Comparison of ENCODE assay signal across 8 cellular contexts in genomic region chr5:177509361-177509951, GRCh38. TPM values are rescaled to one million over a fixed set of nuclear protein-coding genes. Genes with fewer than 3 reads are reported as not detected.
DNase-seq lines count a peak whose midpoint lies in the region; ATAC-seq and TF ChIP-seq lines count a peak whose summit lies in the region.
"Had no signal": no experiment of that assay in that cellular context is flagged by ENCODE, and none has a peak within 500 bp of the region (broad histone marks: within the 10 kb centered on the region; RNA-seq: fewer than 3 reads in every experiment).

A gene with protein sequence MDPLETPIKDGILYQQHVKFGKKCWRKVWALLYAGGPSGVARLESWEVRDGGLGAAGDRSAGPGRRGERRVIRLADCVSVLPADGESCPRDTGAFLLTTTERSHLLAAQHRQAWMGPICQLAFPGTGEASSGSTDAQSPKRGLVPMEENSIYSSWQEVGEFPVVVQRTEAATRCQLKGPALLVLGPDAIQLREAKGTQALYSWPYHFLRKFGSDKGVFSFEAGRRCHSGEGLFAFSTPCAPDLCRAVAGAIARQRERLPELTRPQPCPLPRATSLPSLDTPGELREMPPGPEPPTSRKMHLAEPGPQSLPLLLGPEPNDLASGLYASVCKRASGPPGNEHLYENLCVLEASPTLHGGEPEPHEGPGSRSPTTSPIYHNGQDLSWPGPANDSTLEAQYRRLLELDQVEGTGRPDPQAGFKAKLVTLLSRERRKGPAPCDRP (minus strand): TSS chr5:177509826. CDS start chr5:177509540, 286 bp downstream.

- TF ChIP-seq CTCF in hepatocyte (IDR thresholded peaks at IDR 0.05; ENCODE audit: poor library complexity), result no peak

- H3K9me2 ChIP-seq in hepatocyte (replicated peaks; ENCODE audit: insufficient read depth), result no peaks in the 10 kb centered on the region

- no peaks in the 10 kb centered on the region for H3K36me3 ChIP-seq in hepatocyte (replicated peaks; ENCODE audit: insufficient read depth, low read depth)

- peak; percentile 45 for DNase-seq in NOMO-1 treated with dmso at 0.1 percent for 144 hours (lab: John Stamatoyannopoulos, UW; ENCODE audit: unreplicated experiment)
- peak; percentile 78 for DNase-seq in Right ventricle myocardium superior
- no peak for DNase-seq in stimulated activated naive CD8-positive, alpha-beta T cell treated with anti-CD3 and anti-CD28 coated beads, Interleukin-15, amount 100 ng/mL, for 72 hours
- no peak for DNase-seq in hepatocyte (ENCODE audit: low spot score)
- no peak for DNase-seq in HK-2 (ENCODE audit: unreplicated experiment)
- DNase-seq in DMS79 treated with DMSO at 0.1 percent for 48 hours (lab: John Stamatoyannopoulos, UW), result no peak

- ATAC-seq in GM19455 (IDR thresholded peaks at IDR 0.05; ENCODE audit: unreplicated experiment) (peak; percentile 37), Right ventricle myocardium superior (ENCODE audit: poor library complexity) (peak; percentile 64)
- ATAC-seq in stimulated activated naive CD8-positive, alpha-beta T cell treated with anti-CD3 and anti-CD28 coated beads, Interleukin-15, amount 100 ng/mL, for 72 hours, result peak; percentile 41

- no peaks in the 10 kb centered on the region for H3K79me2 ChIP-seq in hepatocyte

- H3K27me3 Mint-ChIP-seq in stimulated activated naive CD8-positive, alpha-beta T cell treated with anti-CD3 and anti-CD28 coated beads, Interleukin-15, amount 100 ng/mL, for 72 hours, result no peaks in the 10 kb centered on the region

- intact Hi-C loops in Right ventricle myocardium superior (cut with DNase I), result no loop called here

- H3K4me1 ChIP-seq in hepatocyte (ENCODE audit: insufficient read depth), result no peaks in the 10 kb centered on the region

- no peaks in the 10 kb centered on the region for H3K9me3 Mint-ChIP-seq in stimulated activated naive CD8-positive, alpha-beta T cell treated with anti-CD3 and anti-CD28 coated beads, Interleukin-15, amount 100 ng/mL, for 72 hours

- H3K27ac Mint-ChIP-seq in stimulated activated naive CD8-positive, alpha-beta T cell treated with anti-CD3 and anti-CD28 coated beads, Interleukin-15, amount 100 ng/mL, for 72 hours, result no peak within 1 kb of the TSS

- H3K4me3 Mint-ChIP-seq in stimulated activated naive CD8-positive, alpha-beta T cell treated with anti-CD3 and anti-CD28 coated beads, Interleukin-15, amount 100 ng/mL, for 72 hours, result peak within 1 kb of the TSS in 1 of 2 donors; percentile 39

- no peaks in the 10 kb centered on the region for H3K27me3 ChIP-seq in hepatocyte

- WGBS in hepatocyte (ENCODE audit: low lambda C conversion rate, missing lambda C conversion rate), result 76% methylated on average over 9 of the region's 20 CpGs

- no peaks in the 10 kb centered on the region for H3K9me3 ChIP-seq in hepatocyte (ENCODE audit: low read depth)

- H3K4me1 Mint-ChIP-seq in stimulated activated naive CD8-positive, alpha-beta T cell treated with anti-CD3 and anti-CD28 coated beads, Interleukin-15, amount 100 ng/mL, for 72 hours, result peaks cover 41% of the 10 kb centered on the region

- H3K27ac ChIP-seq in hepatocyte, result no peak within 1 kb of the TSS

- no peak within 1 kb of the TSS for H3K4me2 ChIP-seq in hepatocyte

- no peaks in the 10 kb centered on the region for H4K20me1 ChIP-seq in hepatocyte (ENCODE audit: insufficient read depth, poor library complexity, severe bottlenecking)

- no peak within 1 kb of the TSS for H2AFZ ChIP-seq in hepatocyte

- no peak within 1 kb of the TSS for H3K4me3 ChIP-seq in hepatocyte

RNA-seq across cellular contexts. Expression of the gene that starts here (rescaled TPM):
- 4.2 TPM for total RNA-seq in Right ventricle myocardium superior
- 3.3 and 3.5 TPM in 2 replicates for total RNA-seq in hepatocyte
- polyA plus RNA-seq in hepatocyte, result 2.6 and 3.1 TPM in 2 replicates
- total RNA-seq: RPMI7951 had no signal

Comparison
In these comparisons a context has a peak if more than half of its experiments do, and no peak if none do; other contexts are left out.
1. DNase-seq: peak in NOMO-1 treated with dmso at 0.1 percent for 144 hours (single experiment) and Right ventricle myocardium superior (single experiment); none in stimulated activated naive CD8-positive, alpha-beta T cell treated with anti-CD3 and anti-CD28 coated beads, Interleukin-15, amount 100 ng/mL, for 72 hours (0 of 2), hepatocyte (single experiment), HK-2 (single experiment) and DMS79 treated with DMSO at 0.1 percent for 48 hours (single experiment).
2. Peak in every context shown above with its lines, with median percentiles within 50 percentile points of each other: ATAC-seq.